18 cellular contexts compared by ENCODE assay signal in the genomic region with DNA sequence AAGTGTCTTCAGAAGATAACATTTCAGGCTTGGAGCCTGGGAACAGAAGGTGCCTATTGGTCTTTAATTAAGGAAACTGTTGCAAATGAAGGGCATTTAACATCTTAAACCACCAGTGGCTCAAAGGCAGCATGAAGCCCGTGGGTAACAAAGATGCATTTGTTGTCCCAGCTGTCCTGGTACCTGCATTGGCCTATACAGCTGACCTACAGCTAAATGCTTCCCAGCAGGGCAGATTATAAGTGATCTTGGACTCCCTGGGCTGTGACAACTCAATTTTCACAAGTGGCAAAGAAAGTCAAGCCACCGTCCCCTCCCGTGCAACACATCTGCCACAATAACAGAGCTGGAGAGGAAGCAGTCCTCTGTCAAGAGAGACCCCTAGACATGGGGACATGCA. TPM values are rescaled to one million over a fixed set of nuclear protein-coding genes. Genes with fewer than 3 reads are reported as not detected.
"Had no signal": no experiment of that assay in that cellular context is flagged by ENCODE, and none has a peak within 500 bp of the region (broad histone marks: within the 10 kb centered on the region; RNA-seq: fewer than 3 reads in every experiment).

No MANE protein-coding gene starts in this region.

- H3K4me3 ChIP-seq: breast epithelium, right atrium auricular region, thyroid gland, uterus had no signal

- H3K27ac ChIP-seq: breast epithelium, right atrium auricular region, thyroid gland, uterus had no signal

- H3K4me3 Mint-ChIP-seq: activated naive CD8-positive, alpha-beta T cell treated with anti-CD3 and anti-CD28 coated beads for 36 hours; activated T-cell treated with anti-CD3 and anti-CD28 coated beads, Interleukin-2, amount 50 U/mL, for 4 hours; mesothelial cell of epicardium; stimulated activated effector memory CD8-positive, alpha-beta T cell treated with anti-CD3 and anti-CD28 coated beads, Interleukin-12 subunit alpha, Interleukin-12 subunit beta, amount 100 ng/mL, for 72 hours had no signal

- H3K27me3 ChIP-seq: right atrium auricular region, thyroid gland had no signal

- FAIRE-seq: small intestine had no signal

- H3K36me3 Mint-ChIP-seq: activated naive CD8-positive, alpha-beta T cell treated with anti-CD3 and anti-CD28 coated beads for 36 hours; mesothelial cell of epicardium; stimulated activated effector memory CD8-positive, alpha-beta T cell treated with anti-CD3 and anti-CD28 coated beads, Interleukin-12 subunit alpha, Interleukin-12 subunit beta, amount 100 ng/mL, for 72 hours had no signal

- H3K4me1 ChIP-seq: breast epithelium, right atrium auricular region, uterus had no signal

- H3K9me3 Mint-ChIP-seq: activated naive CD8-positive, alpha-beta T cell treated with anti-CD3 and anti-CD28 coated beads for 36 hours; activated T-cell treated with anti-CD3 and anti-CD28 coated beads, Interleukin-2, amount 50 U/mL, for 4 hours; mesothelial cell of epicardium; stimulated activated effector memory CD8-positive, alpha-beta T cell treated with anti-CD3 and anti-CD28 coated beads, Interleukin-12 subunit alpha, Interleukin-12 subunit beta, amount 100 ng/mL, for 72 hours had no signal

- H3K9me3 ChIP-seq: breast epithelium, right atrium auricular region, thyroid gland, uterus had no signal

- H3K27ac Mint-ChIP-seq: activated naive CD8-positive, alpha-beta T cell treated with anti-CD3 and anti-CD28 coated beads for 36 hours; mesothelial cell of epicardium; stimulated activated effector memory CD8-positive, alpha-beta T cell treated with anti-CD3 and anti-CD28 coated beads, Interleukin-12 subunit alpha, Interleukin-12 subunit beta, amount 100 ng/mL, for 72 hours had no signal

- ATAC-seq: activated CD4-positive, CD25-positive, alpha-beta regulatory T cell treated with anti-CD3 and anti-CD28 coated beads, Interleukin-2, amount 50 U/mL, for 24 hours had no signal

- H3K36me3 ChIP-seq: breast epithelium, right atrium auricular region, thyroid gland, uterus had no signal

- DNase-seq: activated CD4-positive, alpha-beta T cell treated with anti-CD3 and anti-CD28 coated beads, Interleukin-2, amount 50 U/mL, for 4 hours; activated gamma-delta T cell; activated T-cell treated with anti-CD3 and anti-CD28 coated beads, Interleukin-2, amount 50 U/mL, for 4 hours; aorta; dermis blood vessel endothelial cell; hippocampal formation; posterior cingulate gyrus; thyroid gland; uterus had no signal

RNA-seq across cellular contexts. Expression of gene EDN3, which starts 31.6 kb away (rescaled TPM):
- total RNA-seq: activated naive CD8-positive, alpha-beta T cell treated with anti-CD3 and anti-CD28 coated beads for 36 hours; activated T-cell treated with anti-CD3 and anti-CD28 coated beads, Interleukin-2, amount 50 U/mL, for 4 hours; aorta; dermis blood vessel endothelial cell; glomerular endothelial cell; kidney epithelial cell; right atrium auricular region had no signal
